Comparison of ENCODE assay signal across 1 cellular context in genomic region chr13:85278851-85279250, GRCh38.
A peak's percentile ranks its signal among the peaks of the same experiment; 100 is the strongest.
TF ChIP-seq lines count a peak whose summit lies in the region.

No MANE protein-coding gene starts in this region.

TF ChIP-seq in SK-N-SH treated with all-trans-retinoic acid at 6 μM for 48 hours, 23 proteins besides CTCF, POLR2A, EP300 and RAD21 (continued from another document):
- TF ChIP-seq PATZ1 (CRISPR knock-in tag; IDR thresholded peaks at IDR 0.05; ENCODE audit: borderline replicate concordance) (no peak), ZFP3 (CRISPR knock-in tag; IDR thresholded peaks at IDR 0.05) (no peak), CREB5 (CRISPR knock-in tag; IDR thresholded peaks at IDR 0.05; ENCODE audit: low read depth) (0 out of 2 replicates have a peak, but pooled peaks have one; percentile 9)
TF ChIP-seq in SK-N-SH treated with all-trans-retinoic acid at 6 μM for 48 hours: peak in this region for 4.
